Comparison of ENCODE assay signal across 13 cellular contexts in the genomic region with DNA sequence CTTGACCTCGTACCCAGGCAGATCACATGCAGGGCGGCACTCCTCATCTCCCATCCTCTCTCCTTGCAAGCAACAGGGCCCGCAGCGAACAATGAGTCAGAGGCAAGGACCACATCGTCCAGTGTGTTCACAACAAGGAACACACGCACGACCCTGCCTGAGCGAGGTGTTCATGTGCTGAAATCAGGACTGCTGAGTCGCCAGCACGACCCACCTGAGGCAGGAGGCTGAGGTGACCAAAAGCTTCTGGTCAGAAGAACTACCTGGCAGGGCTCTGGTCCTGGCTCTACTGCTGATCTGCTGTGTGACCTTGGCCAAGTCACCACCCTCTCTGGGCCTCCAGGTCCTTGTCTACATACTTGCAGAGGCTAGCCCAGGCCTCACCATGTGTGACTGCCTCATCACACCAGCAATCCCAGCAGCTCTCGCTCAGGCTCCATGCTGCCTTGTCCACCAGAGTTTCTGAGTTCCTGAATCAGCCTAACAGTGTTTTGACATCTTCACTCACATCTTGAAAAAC.
DNase-seq lines count a peak whose midpoint lies in the region; ATAC-seq and TF ChIP-seq lines count a peak whose summit lies in the region.
"Had no signal": no experiment of that assay in that cellular context is flagged by ENCODE, and none has a peak within 500 bp of the region (broad histone marks: within the 10 kb centered on the region; RNA-seq: fewer than 3 reads in every experiment).

No MANE protein-coding gene starts in this region.

- H3K9ac ChIP-seq in NT2/D1 (ENCODE audit: insufficient read length, low read depth) (peak overlapping the region; percentile 34), GM23248 (no peak overlapping the region)

- peaks cover 2% of the 10 kb centered on the region for H3K36me3 Mint-ChIP-seq in mesothelial cell of epicardium

- H3K9me3 ChIP-seq in NT2/D1 (ENCODE audit: insufficient read depth, low read length) (no peaks in the 10 kb centered on the region), testis (no peaks in the 10 kb centered on the region), GM23248 (ENCODE audit: low read depth) (no peaks in the 10 kb centered on the region)
- H3K9me3 ChIP-seq: Caco-2, heart left ventricle had no signal

- no peak for DNase-seq in NT2/D1 (ENCODE audit: low read depth, low spot score)
- DNase-seq in mesothelial cell of epicardium (ENCODE audit: low spot score in 2 of 2, unreplicated experiment in 2 of 2), result no peak
- DNase-seq in testis, result no peak
- DNase-seq in GM23248, result no peak
- DNase-seq in NCI-H2029 treated with DMSO at 0.1 percent for 48 hours (lab: John Stamatoyannopoulos, UW), result no peak
- DNase-seq: Caco-2, cortex of kidney, small intestine had no signal

- H3K27ac Mint-ChIP-seq in mesothelial cell of epicardium, result peak overlapping the region; percentile 86

- no peak for TF ChIP-seq CTCF in mesothelial cell of epicardium (IDR thresholded peaks at IDR 0.05; ENCODE audit: unreplicated experiment)
- no peak for TF ChIP-seq CTCF in testis (IDR thresholded peaks at IDR 0.05)

- peak overlapping the region; percentile 79 for H3K27ac ChIP-seq in cingulate gyrus (ENCODE audit: low read depth, low read length)
- H3K27ac ChIP-seq in testis, result peak overlapping the region; percentile 27 to 80
- H3K27ac ChIP-seq in GM23248, result no peak overlapping the region

- ATAC-seq in HG03025 (IDR thresholded peaks at IDR 0.05; ENCODE audit: low FRiP score, unreplicated experiment), result no peak
- ATAC-seq in HG02642 (IDR thresholded peaks at IDR 0.05; ENCODE audit: poor library complexity, unreplicated experiment), result no peak
- ATAC-seq: heart left ventricle had no signal

- no peaks in the 10 kb centered on the region for H3K27me3 Mint-ChIP-seq in mesothelial cell of epicardium (ENCODE audit: low read depth)

- H2AFZ ChIP-seq in GM23248, result no peak overlapping the region

- no peaks in the 10 kb centered on the region for H3K27me3 ChIP-seq in NT2/D1 (ENCODE audit: insufficient read depth, insufficient read length)
- no peaks in the 10 kb centered on the region for H3K27me3 ChIP-seq in testis
- H3K27me3 ChIP-seq in GM23248 (replicated peaks; ENCODE audit: insufficient read depth), result no peaks in the 10 kb centered on the region
- H3K27me3 ChIP-seq: heart left ventricle had no signal

- intact Hi-C loops in testis (cut with DNase I; ENCODE audit: low total_unique reads), result no loop called here

- no peaks in the 10 kb centered on the region for H3K9me2 ChIP-seq in GM23248 (ENCODE audit: insufficient read depth)

- H3K4me3 Mint-ChIP-seq in mesothelial cell of epicardium, result no peak overlapping the region

- 66 to 80% methylated on average over 8 to 11 of the region's 11 CpGs for WGBS in testis, 2 donors
- WGBS in GM23248 (ENCODE audit: low coverage in 1 of 2, low lambda C conversion rate in 2 of 2, missing lambda C conversion rate in 2 of 2), 2 experiments, result 78 to 80% methylated on average over 9 to 11 of the region's 11 CpGs

- H3K4me1 ChIP-seq in NT2/D1 (ENCODE audit: insufficient read depth, insufficient read length) (peaks cover 81% of the 10 kb centered on the region), testis (peaks cover 98% of the 10 kb centered on the region), GM23248 (ENCODE audit: insufficient read depth) (peaks cover 35% of the 10 kb centered on the region)

- no peak for TF ChIP-seq POLR2A in testis (IDR thresholded peaks at IDR 0.05)

- in situ Hi-C loops in GM23248 (cut with MboI), result no loop called here

- no peak overlapping the region for H3K4me3 ChIP-seq in NT2/D1 (ENCODE audit: insufficient read length, low read depth)
- no peak overlapping the region for H3K4me3 ChIP-seq in testis
- H3K4me3 ChIP-seq in GM23248, result no peak overlapping the region
- H3K4me3 ChIP-seq: heart left ventricle, SK-N-MC had no signal

- H3K4me1 Mint-ChIP-seq in mesothelial cell of epicardium, result peaks cover 88% of the 10 kb centered on the region

- H3K79me2 ChIP-seq in GM23248 (ENCODE audit: insufficient read depth), result peaks cover 99% of the 10 kb centered on the region

- no peaks in the 10 kb centered on the region for H3K9me3 Mint-ChIP-seq in mesothelial cell of epicardium

- H3F3A ChIP-seq in GM23248 (ENCODE audit: insufficient read depth), result no peaks in the 10 kb centered on the region

- no peaks in the 10 kb centered on the region; the same call in 1 of the 2 replicates for H4K20me1 ChIP-seq in GM23248 (ENCODE audit: insufficient read depth)

- no peak overlapping the region for H3K4me2 ChIP-seq in GM23248 (ENCODE audit: unreplicated experiment)

- H3K36me3 ChIP-seq in NT2/D1 (ENCODE audit: insufficient read depth, insufficient read length, low read length), result peaks cover 45% of the 10 kb centered on the region
- H3K36me3 ChIP-seq in testis (ENCODE audit: low read depth, missing control alignments), result no peaks in the 10 kb centered on the region
- H3K36me3 ChIP-seq in GM23248 (ENCODE audit: low read depth), result no peaks in the 10 kb centered on the region
- H3K36me3 ChIP-seq: heart left ventricle had no signal
